8 cellular contexts compared by ENCODE assay signal in the genomic region with DNA sequence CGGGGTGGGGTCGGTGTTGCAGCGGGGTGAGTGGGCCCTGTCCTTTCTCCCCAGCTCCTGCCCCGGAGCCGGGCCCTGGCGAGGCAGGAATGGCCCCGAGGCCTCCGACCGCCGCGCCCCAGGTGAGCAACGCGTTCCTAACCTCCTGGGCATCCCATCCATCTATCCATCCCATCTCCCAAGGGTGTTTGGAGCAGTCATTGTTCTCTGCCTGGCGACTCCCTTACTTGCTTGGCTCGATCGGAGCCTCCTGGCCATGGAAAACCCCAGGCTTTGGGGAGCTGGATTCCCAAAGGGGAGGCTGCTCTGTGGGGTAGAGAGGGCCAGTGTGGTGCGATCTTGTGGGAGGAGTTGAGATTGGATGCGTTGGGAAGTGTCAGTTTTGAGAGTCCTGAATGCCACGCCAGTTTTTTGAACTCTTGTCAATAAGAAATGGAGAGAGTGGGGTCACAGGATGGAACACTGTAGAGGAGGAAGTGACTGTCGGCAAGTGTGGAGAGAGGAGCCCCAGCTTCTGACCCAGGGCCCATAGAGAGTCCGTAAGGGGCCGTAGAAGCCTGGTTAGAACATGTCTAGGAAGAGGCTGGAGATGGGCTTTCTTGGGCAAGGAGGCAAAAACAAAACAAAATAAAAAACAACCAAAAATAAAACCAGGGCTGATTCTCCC. TPM values are rescaled to one million over a fixed set of nuclear protein-coding genes. Genes with fewer than 3 reads are reported as not detected.
DNase-seq lines count a peak whose midpoint lies in the region; ATAC-seq and TF ChIP-seq lines count a peak whose summit lies in the region.

No MANE protein-coding gene starts in this region.

- H3K27me3 Mint-ChIP-seq in T-helper 1 cell treated with Interleukin-12 subunit alpha and Interleukin-12 subunit beta and Interleukin-4 antibody, amounts not matched to agents 30 μg/mL and 1 μg/mL, for 36 hours (ENCODE audit: low read depth), result no peaks in the 10 kb centered on the region
- H3K27me3 Mint-ChIP-seq in naive B cell, result no peaks in the 10 kb centered on the region

- H3K27ac Mint-ChIP-seq in T-helper 1 cell treated with Interleukin-12 subunit alpha and Interleukin-12 subunit beta and Interleukin-4 antibody, amounts not matched to agents 30 μg/mL and 1 μg/mL, for 36 hours, result peak overlapping the region; percentile 95
- peak overlapping the region; percentile 44 to 98 (median 92) for H3K27ac Mint-ChIP-seq in naive B cell

- peak overlapping the region; percentile 69 for H3K4me3 ChIP-seq in epithelial cell of esophagus (ENCODE audit: low read length)

- H3K4me3 Mint-ChIP-seq in T-helper 1 cell treated with Interleukin-12 subunit alpha and Interleukin-12 subunit beta and Interleukin-4 antibody, amounts not matched to agents 30 μg/mL and 1 μg/mL, for 36 hours, result peak overlapping the region; percentile 89
- H3K4me3 Mint-ChIP-seq in naive B cell, result peak overlapping the region; percentile 91 to 99 (median 95)

- peaks cover 8% of the 10 kb centered on the region for H3K4me1 Mint-ChIP-seq in T-helper 1 cell treated with Interleukin-12 subunit alpha and Interleukin-12 subunit beta and Interleukin-4 antibody, amounts not matched to agents 30 μg/mL and 1 μg/mL, for 36 hours (ENCODE audit: low read depth)
- peaks cover 16 to 20% (median 16%) of the 10 kb centered on the region in 3 donors for H3K4me1 Mint-ChIP-seq in naive B cell

- TF ChIP-seq CTCF in epithelial cell of esophagus (IDR thresholded peaks at IDR 0.05; ENCODE audit: insufficient read depth, low read depth, low read length, missing control alignments), result no peak

- TF ChIP-seq POLR2A in GM18505 (IDR thresholded peaks at IDR 0.05; ENCODE audit: borderline replicate concordance, extremely low read depth, insufficient read depth, insufficient read length), result no peak

- ATAC-seq in HG03045 (IDR thresholded peaks at IDR 0.05; ENCODE audit: unreplicated experiment) (peak; percentile 4), naive B cell (ENCODE audit: low read depth in 2 of 2) (peak; percentile 25 to 31), GM18505 (IDR thresholded peaks at IDR 0.05; ENCODE audit: unreplicated experiment) (no peak), GM19467 (IDR thresholded peaks at IDR 0.05; ENCODE audit: unreplicated experiment) (no peak)

- peaks cover 44% of the 10 kb centered on the region for H3K36me3 Mint-ChIP-seq in T-helper 1 cell treated with Interleukin-12 subunit alpha and Interleukin-12 subunit beta and Interleukin-4 antibody, amounts not matched to agents 30 μg/mL and 1 μg/mL, for 36 hours (ENCODE audit: low read depth)
- H3K36me3 Mint-ChIP-seq in naive B cell, result peaks cover 0 to 5% of the 10 kb centered on the region in 2 donors

- peak; percentile 25 for DNase-seq in NCI-H82 (lab: John Stamatoyannopoulos, UW)
- no peak for DNase-seq in NCI-H82 treated with DMSO at 0.1 percent for 48 hours (lab: John Stamatoyannopoulos, UW; ENCODE audit: unreplicated experiment)
- DNase-seq in epithelial cell of esophagus (ENCODE audit: low read depth), result peak; percentile 36
- no peak for DNase-seq in naive B cell

- H3K9me3 Mint-ChIP-seq in T-helper 1 cell treated with Interleukin-12 subunit alpha and Interleukin-12 subunit beta and Interleukin-4 antibody, amounts not matched to agents 30 μg/mL and 1 μg/mL, for 36 hours, result peaks cover 24% of the 10 kb centered on the region
- H3K9me3 Mint-ChIP-seq in naive B cell, result peaks cover 0 to 3% (median 0%) of the 10 kb centered on the region in 7 donors

RNA-seq across cellular contexts. Expression of gene ZFP90, which starts 0.7 kb away (rescaled TPM):
- polyA plus RNA-seq in naive B cell (ENCODE audit: low read depth in 6 of 6), result 10 to 100 TPM; 11.0 to 17.4 (median 13.5) TPM

Comparison
In these comparisons a context has a peak if more than half of its experiments do, and no peak if none do; other contexts are left out.
1. DNase-seq: peak in NCI-H82 (single experiment) and epithelial cell of esophagus (single experiment); none in NCI-H82 treated with DMSO at 0.1 percent for 48 hours (single experiment) and naive B cell (single experiment).
2. ATAC-seq: peak in HG03045 (single experiment) and naive B cell (2 of 2); none in GM18505 (single experiment) and GM19467 (single experiment).